Comparison of ENCODE assay signal across 8 cellular contexts in the genomic region with DNA sequence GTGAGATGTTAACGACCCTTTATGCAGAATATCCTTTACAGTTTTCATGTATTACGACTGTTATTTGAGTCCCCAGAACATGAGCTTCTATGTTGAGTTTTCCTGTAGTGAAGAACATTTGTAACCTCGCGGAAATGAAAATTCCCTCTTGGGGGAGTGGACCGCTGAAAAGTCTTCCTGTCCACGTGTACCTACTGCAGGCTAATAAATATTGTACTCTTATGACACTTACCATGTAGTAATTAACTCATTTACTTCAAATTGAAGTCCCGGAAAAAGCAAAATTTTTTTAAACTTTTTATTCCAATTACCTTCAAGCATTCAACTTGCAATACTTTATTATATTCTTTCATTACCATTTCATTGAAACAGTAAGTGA. TPM values are rescaled to one million over a fixed set of nuclear protein-coding genes. Genes with fewer than 3 reads are reported as not detected.
DNase-seq lines count a peak whose midpoint lies in the region; ATAC-seq and TF ChIP-seq lines count a peak whose summit lies in the region.

No MANE protein-coding gene starts in this region.

- H3K36me3 ChIP-seq in upper lobe of right lung = no peaks in the 10 kb centered on the region

- H3K4me3 Mint-ChIP-seq in activated naive CD4-positive, alpha-beta T cell treated with anti-CD3 and anti-CD28 coated beads, Interleukin-2, amount 50 U/mL, for 24 hours = peak overlapping the region; percentile 99

- peaks cover 51% of the 10 kb centered on the region for H3K4me1 Mint-ChIP-seq in activated naive CD4-positive, alpha-beta T cell treated with anti-CD3 and anti-CD28 coated beads, Interleukin-2, amount 50 U/mL, for 24 hours

- peak overlapping the region; percentile 97 for H3K27ac Mint-ChIP-seq in activated naive CD4-positive, alpha-beta T cell treated with anti-CD3 and anti-CD28 coated beads, Interleukin-2, amount 50 U/mL, for 24 hours

- no peaks in the 10 kb centered on the region for H3K9me3 Mint-ChIP-seq in activated naive CD4-positive, alpha-beta T cell treated with anti-CD3 and anti-CD28 coated beads, Interleukin-2, amount 50 U/mL, for 24 hours

- peak overlapping the region; percentile 82 for H3K27ac ChIP-seq in upper lobe of right lung

- ATAC-seq in upper lobe of right lung (no peak), HG03354 (IDR thresholded peaks at IDR 0.05; ENCODE audit: poor library complexity, severe bottlenecking, unreplicated experiment) (no peak), HG03378 (IDR thresholded peaks at IDR 0.05; ENCODE audit: unreplicated experiment) (no peak)

- H3K27me3 ChIP-seq in upper lobe of right lung = no peaks in the 10 kb centered on the region

- TF ChIP-seq CTCF in lower leg skin (IDR thresholded peaks at IDR 0.05) = no peak
- no peak for TF ChIP-seq CTCF in upper lobe of right lung (IDR thresholded peaks at IDR 0.05)

- H3K27me3 Mint-ChIP-seq in activated naive CD4-positive, alpha-beta T cell treated with anti-CD3 and anti-CD28 coated beads, Interleukin-2, amount 50 U/mL, for 24 hours = no peaks in the 10 kb centered on the region

- H3K4me3 ChIP-seq in lower leg skin (ENCODE audit: low read depth, poor library complexity, severe bottlenecking) = peak overlapping the region; percentile 85
- peak overlapping the region; percentile 89 for H3K4me3 ChIP-seq in upper lobe of right lung

- peaks cover 40% of the 10 kb centered on the region for H3K4me1 ChIP-seq in upper lobe of right lung

- TF ChIP-seq POLR2A in lower leg skin (IDR thresholded peaks at IDR 0.05) = no peak

- H3K9me3 ChIP-seq in upper lobe of right lung = no peaks in the 10 kb centered on the region

- H3K36me3 Mint-ChIP-seq in activated naive CD4-positive, alpha-beta T cell treated with anti-CD3 and anti-CD28 coated beads, Interleukin-2, amount 50 U/mL, for 24 hours = peaks cover 2% of the 10 kb centered on the region

- 4 to 7% methylated on average over 7 of the region's 7 CpGs for WGBS in lower leg skin, 2 donors

- DNase-seq in activated naive CD4-positive, alpha-beta T cell treated with anti-CD3 and anti-CD28 coated beads, Interleukin-2, amount 50 U/mL, for 16 hours = no peak
- peak; percentile 20 for DNase-seq in amniotic epithelial cell (ENCODE audit: low read depth)
- DNase-seq in lower leg skin (ENCODE audit: low spot score in 2 of 2) = no peak
- DNase-seq in upper lobe of right lung = no peak
- no peak for DNase-seq in SIG-M5 (lab: John Stamatoyannopoulos, UW)

- intact Hi-C loops in lower leg skin (cut with DNase I; ENCODE audit: low total_unique reads) (no loop called here), upper lobe of right lung (cut with DNase I) (no loop called here)

RNA-seq across cellular contexts. Expression of gene ERLEC1, which starts 1.1 kb away (rescaled TPM):
- total RNA-seq in lower leg skin (10 to 100 TPM; 15.6 to 60.1 (median 30.7) TPM), upper lobe of right lung (59.6 TPM)

RNA-seq across cellular contexts. Expression of gene ASB3, which starts 1.1 kb away (rescaled TPM):
- 10 to 100 TPM; 11.0 to 21.1 (median 17.6) TPM for total RNA-seq in lower leg skin
- total RNA-seq in upper lobe of right lung = 29.0 TPM

RNA-seq across cellular contexts. Expression of gene CHAC2, which starts 20.3 kb away (rescaled TPM):
- total RNA-seq in lower leg skin = 1 to 10 TPM in 3 of 4 donors, under 1 TPM in 1; 0.76 to 1.9 (median 1.4) TPM
- total RNA-seq in upper lobe of right lung = 3.6 TPM
